Comparison of ENCODE assay signal across 1 cellular context in genomic region chr7:41114691-41115090, GRCh38.
TF ChIP-seq lines count a peak whose summit lies in the region.

No MANE protein-coding gene starts in this region.

TF ChIP-seq in IMR-90, 13 proteins besides CTCF, POLR2A, EP300 and RAD21 (continued from another document):
- TF ChIP-seq ELK1 (IDR thresholded peaks at IDR 0.05; ENCODE audit: borderline replicate concordance, low read depth, low read length): no peak
- TF ChIP-seq NFE2L2 (IDR thresholded peaks at IDR 0.05; ENCODE audit: low read depth, low read length): no peak
